ENCODE assay signal across 1 cellular context in the genomic region with DNA sequence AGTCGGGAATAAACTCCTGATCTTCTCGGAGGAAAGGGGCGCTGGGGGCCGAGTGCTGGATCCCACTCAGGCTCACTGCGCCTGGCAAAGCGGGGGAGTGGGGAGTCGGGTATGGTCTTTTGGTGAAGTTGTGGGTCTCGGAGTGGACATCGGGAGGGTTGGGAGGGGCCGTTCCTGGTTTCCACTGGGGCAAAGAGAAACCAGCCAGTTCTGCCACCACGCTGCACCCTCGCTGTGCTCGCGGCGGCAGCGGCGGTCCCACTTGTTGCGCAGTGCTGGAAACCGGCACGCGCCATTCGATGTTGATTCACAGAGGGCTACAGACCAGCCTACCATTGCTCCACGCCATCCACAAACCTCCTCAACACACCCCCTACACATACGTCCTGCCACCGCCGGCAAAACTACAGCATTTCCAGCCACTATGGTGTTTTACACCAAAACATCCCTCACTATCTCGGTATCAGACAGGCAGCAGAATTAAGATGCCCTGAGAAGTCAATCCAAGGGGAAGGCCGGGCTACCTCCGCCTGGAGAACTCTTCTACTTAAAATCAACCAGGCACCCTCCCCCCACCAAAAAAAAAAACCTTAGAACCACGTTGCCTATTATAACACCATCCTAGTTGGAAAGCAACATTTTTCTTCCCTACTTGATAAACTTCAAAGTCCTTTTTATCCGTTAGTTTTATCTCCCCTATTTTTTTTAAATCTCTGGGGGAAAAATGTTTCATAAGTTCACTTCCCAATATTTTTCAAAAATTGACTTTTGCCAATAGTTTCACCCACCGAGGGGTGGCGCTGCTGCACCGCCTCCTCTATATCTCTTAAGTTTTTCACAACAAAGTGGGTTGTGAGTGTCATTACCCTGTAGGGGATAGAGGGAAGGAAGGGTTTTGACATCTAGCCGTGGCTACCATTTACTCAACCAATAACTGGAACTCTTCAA.
TF ChIP-seq lines count a peak whose summit lies in the region.

No MANE protein-coding gene starts in this region.

TF ChIP-seq in SK-N-SH, 30 proteins besides CTCF, POLR2A, EP300 and RAD21 (continued from another document):
- TF ChIP-seq USF1 (IDR thresholded peaks at IDR 0.05; ENCODE audit: borderline replicate concordance, low read depth), result no peak
- no peak for TF ChIP-seq TCF12 (IDR thresholded peaks at IDR 0.05)
- TF ChIP-seq ELF1 (IDR thresholded peaks at IDR 0.05), result no peak
- no peak for TF ChIP-seq JUND (IDR thresholded peaks at IDR 0.05)
- TF ChIP-seq TAF1 (IDR thresholded peaks at IDR 0.05; ENCODE audit: borderline replicate concordance, low read depth, low read length), result 0 out of 2 replicates have a peak, but pooled peaks have one; percentile 21
- TF ChIP-seq CHD2 (IDR thresholded peaks at IDR 0.05; ENCODE audit: low read length, partially characterized antibody), result no peak
- TF ChIP-seq RXRA (IDR thresholded peaks at IDR 0.05; ENCODE audit: borderline replicate concordance, low read depth), result no peak
- no peak for TF ChIP-seq IRF3 (IDR thresholded peaks at IDR 0.05; ENCODE audit: low read depth, low read length)
- TF ChIP-seq TEAD4 (IDR thresholded peaks at IDR 0.05; ENCODE audit: borderline replicate concordance, insufficient read depth), result no peak
- TF ChIP-seq SMC3 (IDR thresholded peaks at IDR 0.05; ENCODE audit: low read depth, low read length), result peak; percentile 52
- peak; percentile 32; the same call in 1 of the 2 replicates for TF ChIP-seq MAX (IDR thresholded peaks at IDR 0.05; ENCODE audit: low read depth)
- no peak for TF ChIP-seq NRF1 (IDR thresholded peaks at IDR 0.05; ENCODE audit: low read depth, low read length)
- TF ChIP-seq, protein P1, sequence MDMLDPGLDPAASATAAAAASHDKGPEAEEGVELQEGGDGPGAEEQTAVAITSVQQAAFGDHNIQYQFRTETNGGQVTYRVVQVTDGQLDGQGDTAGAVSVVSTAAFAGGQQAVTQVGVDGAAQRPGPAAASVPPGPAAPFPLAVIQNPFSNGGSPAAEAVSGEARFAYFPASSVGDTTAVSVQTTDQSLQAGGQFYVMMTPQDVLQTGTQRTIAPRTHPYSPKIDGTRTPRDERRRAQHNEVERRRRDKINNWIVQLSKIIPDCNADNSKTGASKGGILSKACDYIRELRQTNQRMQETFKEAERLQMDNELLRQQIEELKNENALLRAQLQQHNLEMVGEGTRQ (IDR thresholded peaks at IDR 0.05; ENCODE audit: borderline replicate concordance, low read depth, low read length), result no peak
- no peak; the same call in 1 of the 2 replicates for TF ChIP-seq POLR2AphosphoS5 (IDR thresholded peaks at IDR 0.05; ENCODE audit: low read depth, low read length)
- TF ChIP-seq FOXJ3 (CRISPR knock-in tag; IDR thresholded peaks at IDR 0.05), result no peak
- TF ChIP-seq REST (IDR thresholded peaks at IDR 0.05; ENCODE audit: low read depth, low read length), result no peak
- no peak for TF ChIP-seq FOXM1 (IDR thresholded peaks at IDR 0.05; ENCODE audit: low read depth)
- TF ChIP-seq ZBTB33 (IDR thresholded peaks at IDR 0.05; ENCODE audit: borderline replicate concordance, low read depth), result no peak
- TF ChIP-seq YY1 (IDR thresholded peaks at IDR 0.05; ENCODE audit: low read depth), result no peak; the same call in 1 of the 2 replicates
- no peak for TF ChIP-seq RCOR1 (IDR thresholded peaks at IDR 0.05; ENCODE audit: low read length)
- no peak for TF ChIP-seq GATA2 (CRISPR knock-in tag; IDR thresholded peaks at IDR 0.05)
